1 cellular context compared by ENCODE assay signal in genomic region chr13:109568273-109568900, GRCh38.
TF ChIP-seq lines count a peak whose summit lies in the region.

No MANE protein-coding gene starts in this region.

TF ChIP-seq in HepG2, 621 proteins besides CTCF, POLR2A, EP300 and RAD21 (continued from another document):
- TF ChIP-seq PAXIP1 (CRISPR knock-in tag; conservative IDR thresholded peaks at IDR 0.05) (peak; percentile 83), MED1 (CRISPR knock-in tag; IDR thresholded peaks at IDR 0.05) (peak; percentile 45; the same call in 1 of the 2 replicates), SMARCE1 (IDR thresholded peaks at IDR 0.05; ENCODE audit: borderline replicate concordance) (no peak), ZFAT (CRISPR knock-in tag; conservative IDR thresholded peaks at IDR 0.05) (no peak), KDM6A (CRISPR knock-in tag; IDR thresholded peaks at IDR 0.05; ENCODE audit: low read depth) (peak; percentile 34; the same call in 1 of the 2 replicates), ELF3 (CRISPR knock-in tag; IDR thresholded peaks at IDR 0.05) (0 out of 2 replicates have a peak, but pooled peaks have one; percentile 38), NKX3-1 (CRISPR knock-in tag; IDR thresholded peaks at IDR 0.05) (no peak), SRSF4 (IDR thresholded peaks at IDR 0.05; ENCODE audit: low read depth, low read length, poor library complexity, severe bottlenecking) (no peak), HNRNPLL (IDR thresholded peaks at IDR 0.05; ENCODE audit: low read depth, low read length, poor library complexity, severe bottlenecking) (no peak), GATAD2A (CRISPR knock-in tag; IDR thresholded peaks at IDR 0.05) (peak; percentile 35; the same call in 1 of the 2 replicates), HNRNPL (IDR thresholded peaks at IDR 0.05; ENCODE audit: low read depth, low read length) (no peak), AHR (CRISPR knock-in tag; IDR thresholded peaks at IDR 0.05) (no peak), MIXL1 (CRISPR knock-in tag; IDR thresholded peaks at IDR 0.05) (peak; percentile 47; the same call in 1 of the 2 replicates), ZBTB21 (CRISPR knock-in tag; IDR thresholded peaks at IDR 0.05) (no peak), ZFY (CRISPR knock-in tag; IDR thresholded peaks at IDR 0.05) (no peak), ZMYM3 (CRISPR knock-in tag; IDR thresholded peaks at IDR 0.05) (peak; percentile 37; the same call in 1 of the 2 replicates), SALL1 (CRISPR knock-in tag; IDR thresholded peaks at IDR 0.05) (peak; percentile 28; the same call in 1 of the 2 replicates), HDAC6 (IDR thresholded peaks at IDR 0.05; ENCODE audit: low read depth, low read length) (no peak), FOXP1 (IDR thresholded peaks at IDR 0.05) (no peak), FOXP1 (CRISPR knock-in tag; IDR thresholded peaks at IDR 0.05) (peak; percentile 49; the same call in 1 of the 2 replicates), MAF1 (CRISPR knock-in tag; IDR thresholded peaks at IDR 0.05; ENCODE audit: borderline replicate concordance) (no peak), FOSL2 (CRISPR knock-in tag; IDR thresholded peaks at IDR 0.05) (peak; percentile 55; the same call in 1 of the 2 replicates), DPF2 (CRISPR knock-in tag; IDR thresholded peaks at IDR 0.05; ENCODE audit: borderline replicate concordance, low read depth) (0 out of 2 replicates have a peak, but pooled peaks have one; percentile 35), SOX6 (IDR thresholded peaks at IDR 0.05) (no peak), SOX6 (CRISPR knock-in tag; IDR thresholded peaks at IDR 0.05) (0 out of 2 replicates have a peak, but pooled peaks have one; percentile 14), CCDC6 (CRISPR knock-in tag; IDR thresholded peaks at IDR 0.05) (no peak), ZFP36L2 (CRISPR knock-in tag; IDR thresholded peaks at IDR 0.05) (no peak), ZNF343 (CRISPR knock-in tag; IDR thresholded peaks at IDR 0.05) (no peak)
- TF ChIP-seq, protein P1, sequence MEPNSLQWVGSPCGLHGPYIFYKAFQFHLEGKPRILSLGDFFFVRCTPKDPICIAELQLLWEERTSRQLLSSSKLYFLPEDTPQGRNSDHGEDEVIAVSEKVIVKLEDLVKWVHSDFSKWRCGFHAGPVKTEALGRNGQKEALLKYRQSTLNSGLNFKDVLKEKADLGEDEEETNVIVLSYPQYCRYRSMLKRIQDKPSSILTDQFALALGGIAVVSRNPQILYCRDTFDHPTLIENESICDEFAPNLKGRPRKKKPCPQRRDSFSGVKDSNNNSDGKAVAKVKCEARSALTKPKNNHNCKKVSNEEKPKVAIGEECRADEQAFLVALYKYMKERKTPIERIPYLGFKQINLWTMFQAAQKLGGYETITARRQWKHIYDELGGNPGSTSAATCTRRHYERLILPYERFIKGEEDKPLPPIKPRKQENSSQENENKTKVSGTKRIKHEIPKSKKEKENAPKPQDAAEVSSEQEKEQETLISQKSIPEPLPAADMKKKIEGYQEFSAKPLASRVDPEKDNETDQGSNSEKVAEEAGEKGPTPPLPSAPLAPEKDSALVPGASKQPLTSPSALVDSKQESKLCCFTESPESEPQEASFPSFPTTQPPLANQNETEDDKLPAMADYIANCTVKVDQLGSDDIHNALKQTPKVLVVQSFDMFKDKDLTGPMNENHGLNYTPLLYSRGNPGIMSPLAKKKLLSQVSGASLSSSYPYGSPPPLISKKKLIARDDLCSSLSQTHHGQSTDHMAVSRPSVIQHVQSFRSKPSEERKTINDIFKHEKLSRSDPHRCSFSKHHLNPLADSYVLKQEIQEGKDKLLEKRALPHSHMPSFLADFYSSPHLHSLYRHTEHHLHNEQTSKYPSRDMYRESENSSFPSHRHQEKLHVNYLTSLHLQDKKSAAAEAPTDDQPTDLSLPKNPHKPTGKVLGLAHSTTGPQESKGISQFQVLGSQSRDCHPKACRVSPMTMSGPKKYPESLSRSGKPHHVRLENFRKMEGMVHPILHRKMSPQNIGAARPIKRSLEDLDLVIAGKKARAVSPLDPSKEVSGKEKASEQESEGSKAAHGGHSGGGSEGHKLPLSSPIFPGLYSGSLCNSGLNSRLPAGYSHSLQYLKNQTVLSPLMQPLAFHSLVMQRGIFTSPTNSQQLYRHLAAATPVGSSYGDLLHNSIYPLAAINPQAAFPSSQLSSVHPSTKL (CRISPR knock-in tag; IDR thresholded peaks at IDR 0.05): peak; percentile 53
- TF ChIP-seq, protein P2, sequence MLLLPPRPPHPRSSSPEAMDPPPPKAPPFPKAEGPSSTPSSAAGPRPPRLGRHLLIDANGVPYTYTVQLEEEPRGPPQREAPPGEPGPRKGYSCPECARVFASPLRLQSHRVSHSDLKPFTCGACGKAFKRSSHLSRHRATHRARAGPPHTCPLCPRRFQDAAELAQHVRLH (CRISPR knock-in tag; IDR thresholded peaks at IDR 0.05; ENCODE audit: borderline replicate concordance, low read depth): no peak
- TF ChIP-seq, protein P3, sequence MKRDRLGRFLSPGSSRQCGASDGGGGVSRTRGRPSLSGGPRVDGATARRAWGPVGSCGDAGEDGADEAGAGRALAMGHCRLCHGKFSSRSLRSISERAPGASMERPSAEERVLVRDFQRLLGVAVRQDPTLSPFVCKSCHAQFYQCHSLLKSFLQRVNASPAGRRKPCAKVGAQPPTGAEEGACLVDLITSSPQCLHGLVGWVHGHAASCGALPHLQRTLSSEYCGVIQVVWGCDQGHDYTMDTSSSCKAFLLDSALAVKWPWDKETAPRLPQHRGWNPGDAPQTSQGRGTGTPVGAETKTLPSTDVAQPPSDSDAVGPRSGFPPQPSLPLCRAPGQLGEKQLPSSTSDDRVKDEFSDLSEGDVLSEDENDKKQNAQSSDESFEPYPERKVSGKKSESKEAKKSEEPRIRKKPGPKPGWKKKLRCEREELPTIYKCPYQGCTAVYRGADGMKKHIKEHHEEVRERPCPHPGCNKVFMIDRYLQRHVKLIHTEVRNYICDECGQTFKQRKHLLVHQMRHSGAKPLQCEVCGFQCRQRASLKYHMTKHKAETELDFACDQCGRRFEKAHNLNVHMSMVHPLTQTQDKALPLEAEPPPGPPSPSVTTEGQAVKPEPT (CRISPR knock-in tag; IDR thresholded peaks at IDR 0.05; ENCODE audit: low read depth): no peak
- TF ChIP-seq, protein P4, sequence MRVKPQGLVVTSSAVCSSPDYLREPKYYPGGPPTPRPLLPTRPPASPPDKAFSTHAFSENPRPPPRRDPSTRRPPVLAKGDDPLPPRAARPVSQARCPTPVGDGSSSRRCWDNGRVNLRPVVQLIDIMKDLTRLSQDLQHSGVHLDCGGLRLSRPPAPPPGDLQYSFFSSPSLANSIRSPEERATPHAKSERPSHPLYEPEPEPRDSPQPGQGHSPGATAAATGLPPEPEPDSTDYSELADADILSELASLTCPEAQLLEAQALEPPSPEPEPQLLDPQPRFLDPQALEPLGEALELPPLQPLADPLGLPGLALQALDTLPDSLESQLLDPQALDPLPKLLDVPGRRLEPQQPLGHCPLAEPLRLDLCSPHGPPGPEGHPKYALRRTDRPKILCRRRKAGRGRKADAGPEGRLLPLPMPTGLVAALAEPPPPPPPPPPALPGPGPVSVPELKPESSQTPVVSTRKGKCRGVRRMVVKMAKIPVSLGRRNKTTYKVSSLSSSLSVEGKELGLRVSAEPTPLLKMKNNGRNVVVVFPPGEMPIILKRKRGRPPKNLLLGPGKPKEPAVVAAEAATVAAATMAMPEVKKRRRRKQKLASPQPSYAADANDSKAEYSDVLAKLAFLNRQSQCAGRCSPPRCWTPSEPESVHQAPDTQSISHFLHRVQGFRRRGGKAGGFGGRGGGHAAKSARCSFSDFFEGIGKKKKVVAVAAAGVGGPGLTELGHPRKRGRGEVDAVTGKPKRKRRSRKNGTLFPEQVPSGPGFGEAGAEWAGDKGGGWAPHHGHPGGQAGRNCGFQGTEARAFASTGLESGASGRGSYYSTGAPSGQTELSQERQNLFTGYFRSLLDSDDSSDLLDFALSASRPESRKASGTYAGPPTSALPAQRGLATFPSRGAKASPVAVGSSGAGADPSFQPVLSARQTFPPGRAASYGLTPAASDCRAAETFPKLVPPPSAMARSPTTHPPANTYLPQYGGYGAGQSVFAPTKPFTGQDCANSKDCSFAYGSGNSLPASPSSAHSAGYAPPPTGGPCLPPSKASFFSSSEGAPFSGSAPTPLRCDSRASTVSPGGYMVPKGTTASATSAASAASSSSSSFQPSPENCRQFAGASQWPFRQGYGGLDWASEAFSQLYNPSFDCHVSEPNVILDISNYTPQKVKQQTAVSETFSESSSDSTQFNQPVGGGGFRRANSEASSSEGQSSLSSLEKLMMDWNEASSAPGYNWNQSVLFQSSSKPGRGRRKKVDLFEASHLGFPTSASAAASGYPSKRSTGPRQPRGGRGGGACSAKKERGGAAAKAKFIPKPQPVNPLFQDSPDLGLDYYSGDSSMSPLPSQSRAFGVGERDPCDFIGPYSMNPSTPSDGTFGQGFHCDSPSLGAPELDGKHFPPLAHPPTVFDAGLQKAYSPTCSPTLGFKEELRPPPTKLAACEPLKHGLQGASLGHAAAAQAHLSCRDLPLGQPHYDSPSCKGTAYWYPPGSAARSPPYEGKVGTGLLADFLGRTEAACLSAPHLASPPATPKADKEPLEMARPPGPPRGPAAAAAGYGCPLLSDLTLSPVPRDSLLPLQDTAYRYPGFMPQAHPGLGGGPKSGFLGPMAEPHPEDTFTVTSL (CRISPR knock-in tag; IDR thresholded peaks at IDR 0.05; ENCODE audit: borderline replicate concordance): peak; percentile 83; the same call in 1 of the 2 replicates
- TF ChIP-seq, protein P5, sequence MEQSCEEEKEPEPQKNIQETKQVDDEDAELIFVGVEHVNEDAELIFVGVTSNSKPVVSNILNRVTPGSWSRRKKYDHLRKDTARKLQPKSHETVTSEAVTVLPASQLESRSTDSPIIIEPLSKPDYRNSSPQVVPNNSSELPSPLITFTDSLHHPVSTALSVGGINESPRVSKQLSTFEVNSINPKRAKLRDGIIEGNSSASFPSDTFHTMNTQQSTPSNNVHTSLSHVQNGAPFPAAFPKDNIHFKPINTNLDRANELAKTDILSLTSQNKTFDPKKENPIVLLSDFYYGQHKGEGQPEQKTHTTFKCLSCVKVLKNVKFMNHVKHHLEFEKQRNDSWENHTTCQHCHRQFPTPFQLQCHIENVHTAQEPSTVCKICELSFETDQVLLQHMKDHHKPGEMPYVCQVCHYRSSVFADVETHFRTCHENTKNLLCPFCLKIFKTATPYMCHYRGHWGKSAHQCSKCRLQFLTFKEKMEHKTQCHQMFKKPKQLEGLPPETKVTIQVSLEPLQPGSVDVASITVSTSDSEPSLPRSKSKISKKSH (CRISPR knock-in tag; IDR thresholded peaks at IDR 0.05; ENCODE audit: borderline replicate concordance): no peak
TF ChIP-seq in HepG2: peak in this region for 25.
